ENCODE assay signal across 21 cellular contexts in genomic region chr5:83360573-83360972, GRCh38.
"Had no signal": no experiment of that assay in that cellular context is flagged by ENCODE, and none has a peak within 500 bp of the region (broad histone marks: within the 10 kb centered on the region; RNA-seq: fewer than 3 reads in every experiment).

No MANE protein-coding gene starts in this region.

- H3K27me3 Mint-ChIP-seq: activated CD4-positive, alpha-beta memory T cell treated with anti-CD3 and anti-CD28 coated beads for 36 hours; activated CD4-positive, alpha-beta T cell treated with anti-CD3 and anti-CD28 coated beads for 36 hours; activated naive CD8-positive, alpha-beta T cell had no signal

- H3K4me3 Mint-ChIP-seq: activated CD4-positive, alpha-beta memory T cell treated with anti-CD3 and anti-CD28 coated beads for 36 hours; activated CD4-positive, alpha-beta T cell treated with anti-CD3 and anti-CD28 coated beads for 36 hours; activated naive CD8-positive, alpha-beta T cell; activated T-helper 1 cell treated with anti-CD3 and anti-CD28 coated beads, Interleukin-12 subunit alpha, Interleukin-12 subunit beta, Interleukin-2, Interleukin-4 antibody, amounts not matched to agents 30 ng/mL and 10 ng/mL and 1 ng/mL, durations not matched to agents 14 hours and 24 hours and 36 hours; nephron progenitor cell; WTC11 had no signal

- H3K27ac Mint-ChIP-seq: activated CD4-positive, alpha-beta memory T cell treated with anti-CD3 and anti-CD28 coated beads for 36 hours; activated CD4-positive, alpha-beta T cell treated with anti-CD3 and anti-CD28 coated beads for 36 hours; activated naive CD8-positive, alpha-beta T cell; activated T-helper 1 cell treated with anti-CD3 and anti-CD28 coated beads, Interleukin-12 subunit alpha, Interleukin-12 subunit beta, Interleukin-2, Interleukin-4 antibody, amounts not matched to agents 30 ng/mL and 10 ng/mL and 1 ng/mL, durations not matched to agents 14 hours and 24 hours and 36 hours; nephron progenitor cell; progenitor cell of endocrine pancreas; WTC11 had no signal

- H3K27me3 ChIP-seq: tibial artery had no signal

- H3K4me1 Mint-ChIP-seq: activated CD4-positive, alpha-beta T cell treated with anti-CD3 and anti-CD28 coated beads for 36 hours had no signal

- H3K4me1 ChIP-seq: tibial artery had no signal

- H3K27ac ChIP-seq: epithelial cell of prostate, skin epidermis, tibial artery had no signal

- H3K36me3 Mint-ChIP-seq: activated CD4-positive, alpha-beta memory T cell treated with anti-CD3 and anti-CD28 coated beads for 36 hours; activated naive CD8-positive, alpha-beta T cell had no signal

- H3K36me3 ChIP-seq: tibial artery had no signal

- DNase-seq: activated CD4-positive, alpha-beta memory T cell treated with anti-CD3 and anti-CD28 coated beads for 36 hours; activated CD4-positive, alpha-beta T cell treated with anti-CD3 and anti-CD28 coated beads for 36 hours; activated gamma-delta T cell treated with Interleukin-2 at 50 U/mL for 16 hours; activated T-cell treated with anti-CD3 and anti-CD28 coated beads for 4 hours; dermis blood vessel endothelial cell; effector memory CD4-positive, alpha-beta T cell; foreskin fibroblast; hypothalamus; nephron progenitor cell; occipital lobe; right cardiac atrium; stimulated activated naive CD8-positive, alpha-beta T cell treated with anti-CD3 and anti-CD28 coated beads, Interleukin-15, Interleukin-2, amounts not matched to agents 100 U/mL and 50 U/mL, for 24 hours; substantia nigra; tibial artery had no signal

- H3K4me3 ChIP-seq: lung, skin epidermis, tibial artery had no signal

- ATAC-seq: activated CD4-positive, alpha-beta T cell treated with anti-CD3 and anti-CD28 coated beads for 36 hours; right cardiac atrium; stimulated activated naive CD8-positive, alpha-beta T cell treated with anti-CD3 and anti-CD28 coated beads, Interleukin-15, Interleukin-2, amounts not matched to agents 100 U/mL and 50 U/mL, for 24 hours; WTC11 had no signal
